6 cellular contexts compared by ENCODE assay signal in the genomic region with DNA sequence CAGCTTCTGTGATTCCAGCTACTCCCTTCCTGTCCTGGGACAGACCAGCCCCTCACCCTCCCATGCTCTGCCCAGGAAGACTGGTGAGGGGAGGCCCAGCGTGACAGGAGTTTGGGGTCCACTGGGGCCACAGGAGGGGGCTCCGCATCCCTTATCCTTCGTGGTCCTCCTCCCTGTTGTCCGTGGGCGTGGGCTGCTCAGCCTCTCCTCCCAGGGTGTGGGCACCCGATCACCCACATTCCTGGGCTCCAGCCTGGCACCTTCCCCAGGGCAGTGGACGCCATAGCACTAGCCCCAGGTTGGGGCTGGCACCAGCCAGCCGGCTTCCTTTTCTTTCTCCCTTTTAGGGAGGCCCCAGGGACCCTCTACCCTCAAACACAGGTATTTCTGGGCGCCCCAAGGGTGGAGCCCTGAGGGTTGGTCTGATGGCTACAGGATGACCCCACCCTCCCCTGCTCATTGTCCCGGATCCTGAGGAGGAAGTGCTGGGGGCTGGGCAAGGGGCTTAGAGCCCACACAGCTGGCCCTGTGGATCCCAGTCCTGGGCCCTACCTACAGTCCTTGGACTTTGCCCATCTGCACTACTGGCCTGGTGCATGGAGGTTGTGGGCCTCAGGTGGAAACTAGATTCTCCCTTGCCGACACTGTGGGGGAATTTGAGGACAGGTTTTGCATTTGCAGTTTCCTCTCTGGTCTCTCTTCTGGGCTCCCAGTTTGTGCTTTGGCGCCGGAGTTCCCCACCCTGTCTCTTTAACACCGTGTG. TPM values are rescaled to one million over a fixed set of nuclear protein-coding genes. Genes with fewer than 3 reads are reported as not detected.
A peak's percentile ranks its signal among the peaks of the same experiment; 100 is the strongest.
DNase-seq lines count a peak whose midpoint lies in the region; ATAC-seq and TF ChIP-seq lines count a peak whose summit lies in the region.

No MANE protein-coding gene starts in this region.

- H3K9ac ChIP-seq in muscle layer of colon (ENCODE audit: low read length) = peak overlapping the region; percentile 78

- H3K4me3 ChIP-seq in adrenal gland (peak overlapping the region; percentile 27 to 81 (median 70)), muscle layer of colon (ENCODE audit: low read depth in 1 of 2, low read length in 2 of 2) (peak overlapping the region; percentile 61 to 96)

- no peak for TF ChIP-seq CTCF in adrenal gland (IDR thresholded peaks at IDR 0.05)

- H3K9me3 ChIP-seq in adrenal gland (replicated peaks in 1 of 3) = no peaks in the 10 kb centered on the region
- H3K9me3 ChIP-seq in muscle layer of colon (ENCODE audit: low read length) = no peaks in the 10 kb centered on the region

- H3K36me3 ChIP-seq in adrenal gland (replicated peaks in 1 of 2) = peaks cover 0 to 31% of the 10 kb centered on the region in 2 donors
- H3K36me3 ChIP-seq in muscle layer of colon (ENCODE audit: insufficient read depth, low read length) = peaks cover 32% of the 10 kb centered on the region

- peak overlapping the region in 3 of 5 donors; percentile 48 to 90 (median 89) for H3K27ac ChIP-seq in adrenal gland
- peak overlapping the region; percentile 75 for H3K27ac ChIP-seq in muscle layer of colon (ENCODE audit: low read depth, low read length)

- intact Hi-C loops in adrenal gland (cut with DNase I) = loop anchor here in 1 of 2 donors (5.0 kb wide), 1 partner anchor 62 kb away; no protein-coding TSS in a partner anchor

- H3K27me3 ChIP-seq in adrenal gland (no peaks in the 10 kb centered on the region), muscle layer of colon (ENCODE audit: control insufficient read depth in 1 of 2, insufficient read depth in 2 of 2, low read length in 2 of 2) (no peaks in the 10 kb centered on the region)

- 28 to 44% (median 37%) methylated on average over 5 to 14 of the region's 14 CpGs for WGBS in adrenal gland, 4 donors

- TF ChIP-seq POLR2A in GM19099 (IDR thresholded peaks at IDR 0.05; ENCODE audit: extremely low read depth, insufficient read length, low read depth) (peak; percentile 41), adrenal gland (IDR thresholded peaks at IDR 0.05) (no peak)

- peak in 1 of 7 donors; percentile 29 for DNase-seq in adrenal gland
- no peak for DNase-seq in Ammon's horn (ENCODE audit: low spot score)
- no peak for DNase-seq in NCI-H2107 (lab: John Stamatoyannopoulos, UW)

- ATAC-seq in HG03442 (IDR thresholded peaks at IDR 0.05; ENCODE audit: unreplicated experiment) = no peak

- H3K4me1 ChIP-seq in adrenal gland (replicated peaks in 1 of 2) (peaks cover 24 to 26% of the 10 kb centered on the region in 2 donors), muscle layer of colon (ENCODE audit: insufficient read depth, low read length) (peaks cover 23% of the 10 kb centered on the region)

RNA-seq across cellular contexts. Expression of a gene that starts 1.1 kb away (rescaled TPM):
- 10 to 100 TPM; 44.9 to 91.0 (median 62.6) TPM for total RNA-seq in adrenal gland
- 10 to 100 TPM; 16.2 to 40.3 (median 36.9) TPM for polyA plus RNA-seq in adrenal gland

RNA-seq across cellular contexts. Expression of a gene that starts 1.5 kb away (rescaled TPM):
- 1 to 10 TPM in 3 of 8 donors, under 1 TPM in 3, not detected in 2; 0.57 to 2.5 (median 1.2) TPM for total RNA-seq in adrenal gland
- 1 to 10 TPM; 1.2 to 6.2 (median 3.0) TPM for polyA plus RNA-seq in adrenal gland

RNA-seq across cellular contexts. Expression of a gene that starts 11.4 kb away (rescaled TPM):
- 10 to 100 TPM; 12.3 to 70.6 (median 30.8) TPM for total RNA-seq in adrenal gland
- 100 to 1,000 TPM in 1 of 3 donors, 10 to 100 TPM in 2; 26.4 to 190 (median 93.4) TPM for polyA plus RNA-seq in adrenal gland

RNA-seq across cellular contexts. Expression of a gene that starts 31.2 kb away (rescaled TPM):
- total RNA-seq in adrenal gland = 10 to 100 TPM; 44.3 to 78.8 (median 63.3) TPM
- polyA plus RNA-seq in adrenal gland = 100 to 1,000 TPM in 1 of 3 donors, 10 to 100 TPM in 2; 67.1 to 114 (median 82.9) TPM

RNA-seq across cellular contexts. Expression of a gene that starts 36.4 kb away (rescaled TPM):
- under 1 TPM in 1 of 8 donors, not detected in 7; 0.40 TPM for total RNA-seq in adrenal gland
- under 1 TPM in 1 of 3 donors, not detected in 2; 0.24 TPM for polyA plus RNA-seq in adrenal gland
